25 cellular contexts compared by ENCODE assay signal in genomic region chr12:5736016-5736415, GRCh38.
"Had no signal": no experiment of that assay in that cellular context is flagged by ENCODE, and none has a peak within 500 bp of the region (broad histone marks: within the 10 kb centered on the region; RNA-seq: fewer than 3 reads in every experiment).

No MANE protein-coding gene starts in this region.

- H3K4me3 Mint-ChIP-seq: natural killer cell; nephron; stimulated activated effector memory CD8-positive, alpha-beta T cell treated with anti-CD3 and anti-CD28 coated beads, Interleukin-12 subunit alpha, Interleukin-12 subunit beta, amount 100 ng/mL, for 72 hours; stimulated activated naive B cell treated with anti-CD40 and anti-IgM and Interleukin-4, amounts not matched to agents 10 μg/mL and 1 μg/mL and 100 μg/mL, for 72 hours; stimulated activated naive CD8-positive, alpha-beta T cell treated with anti-CD3 and anti-CD28 coated beads, Interleukin-15, Interleukin-2, amounts not matched to agents 100 ng/mL and 50 ng/mL, for 24 hours had no signal

- H3K27ac ChIP-seq: neutrophil, pancreas, psoas muscle, right lobe of liver, sigmoid colon, stomach, thoracic aorta, thyroid gland, tibial nerve, upper lobe of left lung, vagina had no signal

- H3K27ac Mint-ChIP-seq: natural killer cell; nephron; stimulated activated effector memory CD8-positive, alpha-beta T cell treated with anti-CD3 and anti-CD28 coated beads, Interleukin-12 subunit alpha, Interleukin-12 subunit beta, amount 100 ng/mL, for 72 hours; stimulated activated naive B cell treated with anti-CD40 and anti-IgM and Interleukin-4, amounts not matched to agents 10 μg/mL and 1 μg/mL and 100 μg/mL, for 72 hours; stimulated activated naive CD8-positive, alpha-beta T cell treated with anti-CD3 and anti-CD28 coated beads, Interleukin-15, Interleukin-2, amounts not matched to agents 100 ng/mL and 50 ng/mL, for 24 hours had no signal

- H3K36me3 Mint-ChIP-seq: natural killer cell; stimulated activated effector memory CD8-positive, alpha-beta T cell treated with anti-CD3 and anti-CD28 coated beads, Interleukin-12 subunit alpha, Interleukin-12 subunit beta, amount 100 ng/mL, for 72 hours; stimulated activated naive B cell treated with anti-CD40 and anti-IgM and Interleukin-4, amounts not matched to agents 10 μg/mL and 1 μg/mL and 100 μg/mL, for 72 hours had no signal

- H3K27me3 ChIP-seq: neutrophil, pancreas, right lobe of liver, sigmoid colon, stomach, thyroid gland, tibial nerve, upper lobe of left lung, vagina had no signal

- H3K9me3 ChIP-seq: neutrophil, pancreas, psoas muscle, right lobe of liver, sigmoid colon, stomach, thoracic aorta, thyroid gland, tibial nerve, upper lobe of left lung, vagina had no signal

- H3K4me3 ChIP-seq: pancreas, psoas muscle, right lobe of liver, sigmoid colon, stomach, thoracic aorta, thyroid gland, tibial nerve, upper lobe of left lung, vagina had no signal

- H3K27me3 Mint-ChIP-seq: stimulated activated naive B cell treated with anti-CD40 and anti-IgM and Interleukin-4, amounts not matched to agents 10 μg/mL and 1 μg/mL and 100 μg/mL, for 72 hours; stimulated activated naive CD8-positive, alpha-beta T cell treated with anti-CD3 and anti-CD28 coated beads, Interleukin-15, Interleukin-2, amounts not matched to agents 100 ng/mL and 50 ng/mL, for 24 hours had no signal

- H3K9me3 Mint-ChIP-seq: natural killer cell; nephron; stimulated activated effector memory CD8-positive, alpha-beta T cell treated with anti-CD3 and anti-CD28 coated beads, Interleukin-12 subunit alpha, Interleukin-12 subunit beta, amount 100 ng/mL, for 72 hours; stimulated activated naive B cell treated with anti-CD40 and anti-IgM and Interleukin-4, amounts not matched to agents 10 μg/mL and 1 μg/mL and 100 μg/mL, for 72 hours; stimulated activated naive CD8-positive, alpha-beta T cell treated with anti-CD3 and anti-CD28 coated beads, Interleukin-15, Interleukin-2, amounts not matched to agents 100 ng/mL and 50 ng/mL, for 24 hours had no signal

- H3K4me1 Mint-ChIP-seq: natural killer cell; stimulated activated effector memory CD8-positive, alpha-beta T cell treated with anti-CD3 and anti-CD28 coated beads, Interleukin-12 subunit alpha, Interleukin-12 subunit beta, amount 100 ng/mL, for 72 hours; stimulated activated naive B cell treated with anti-CD40 and anti-IgM and Interleukin-4, amounts not matched to agents 10 μg/mL and 1 μg/mL and 100 μg/mL, for 72 hours had no signal

- ATAC-seq: natural killer cell; pancreas; psoas muscle; right cardiac atrium; right lobe of liver; stimulated activated effector memory CD8-positive, alpha-beta T cell treated with anti-CD3 and anti-CD28 coated beads, Interleukin-12 subunit alpha, Interleukin-12 subunit beta, amount 100 ng/mL, for 72 hours; stimulated activated naive B cell treated with anti-CD40 and anti-IgM and Interleukin-4, amounts not matched to agents 10 μg/mL and 1 μg/mL and 100 μg/mL, for 72 hours had no signal

- H3K36me3 ChIP-seq: neutrophil, pancreas, right lobe of liver, sigmoid colon, stomach, thoracic aorta, thyroid gland, tibial nerve, vagina had no signal

- DNase-seq: natural killer cell; nucleus accumbens; pancreas; psoas muscle; right cardiac atrium; right lobe of liver; sigmoid colon; small intestine; stimulated activated CD4-positive, alpha-beta T cell treated with anti-CD3 and anti-CD28 coated beads, Interleukin-15, amount 100 ng/mL, for 24 hours; stimulated activated CD4-positive, alpha-beta T cell treated with anti-CD3 and anti-CD28 coated beads, Interleukin-2, amount 100 ng/mL, for 24 hours; stimulated activated CD4-positive, alpha-beta T cell treated with anti-CD3 and anti-CD28 coated beads, Interleukin-2, amount 100 ng/mL, for 48 hours; stimulated activated CD4-positive, alpha-beta T cell treated with anti-CD3 and anti-CD28 coated beads, Interleukin-4, amount 100 ng/mL, for 24 hours; stimulated activated naive B cell treated with anti-CD40 and anti-IgM and Interleukin-4, amounts not matched to agents 10 μg/mL and 1 μg/mL and 100 μg/mL, for 72 hours; stimulated activated naive CD4-positive, alpha-beta T cell treated with Interleukin-2 at 50 U/mL for 16 hours; stomach; thyroid gland; trophoblast cell had no signal

- H3K4me1 ChIP-seq: pancreas, psoas muscle, right lobe of liver, sigmoid colon, stomach, thyroid gland, tibial nerve, upper lobe of left lung, vagina had no signal
